In genomic region chr17:2406271-2406902, GRCh38 we compare ENCODE assay signal across 10 cellular contexts. TPM values are rescaled to one million over a fixed set of nuclear protein-coding genes. Genes with fewer than 3 reads are reported as not detected.
A peak's percentile ranks its signal among the peaks of the same experiment; 100 is the strongest.
DNase-seq lines count a peak whose midpoint lies in the region; ATAC-seq, FAIRE-seq and TF ChIP-seq lines count a peak whose summit lies in the region.
"Had no signal": no experiment of that assay in that cellular context is flagged by ENCODE, and none has a peak within 500 bp of the region (broad histone marks: within the 10 kb centered on the region; RNA-seq: fewer than 3 reads in every experiment).

No MANE protein-coding gene starts in this region.

- whole genome bisulfite sequencing in psoas muscle, 3 donors = 74 to 82% (median 75%) methylated on average over 8 of the region's 8 CpGs
- no CpG with 5 or more reads among the region's 8 CpGs for WGBS in mesendoderm (ENCODE audit: extremely low coverage, insufficient coverage, low lambda C conversion rate)

- H3K4me2 ChIP-seq in BLaER1 = peak overlapping the region; percentile 92
- no peak overlapping the region for H3K4me2 ChIP-seq in mesendoderm (ENCODE audit: low read length)

- H3K27me3 ChIP-seq in BLaER1 (no peaks in the 10 kb centered on the region), RWPE2 (ENCODE audit: insufficient read depth, poor library complexity, severe bottlenecking) (no peaks in the 10 kb centered on the region), foreskin keratinocyte (no peaks in the 10 kb centered on the region), psoas muscle (ENCODE audit: insufficient read depth in 3 of 3, low read length in 2 of 3) (no peaks in the 10 kb centered on the region), mesendoderm (ENCODE audit: insufficient read depth, low read length, poor library complexity) (no peaks in the 10 kb centered on the region)

- no peak overlapping the region for H2BK15ac ChIP-seq in mesendoderm (replicated peaks; ENCODE audit: low read depth)

- no peak overlapping the region for H3K56ac ChIP-seq in mesendoderm (ENCODE audit: low read length)

- no peaks in the 10 kb centered on the region for H3K79me1 ChIP-seq in mesendoderm (ENCODE audit: low read length)

- H3K4me1 ChIP-seq in BLaER1 (peaks cover 55% of the 10 kb centered on the region), RWPE2 (ENCODE audit: insufficient read depth, poor library complexity, severe bottlenecking) (peaks cover 36% of the 10 kb centered on the region), foreskin keratinocyte (peaks cover 31% of the 10 kb centered on the region), psoas muscle (peaks cover 49% of the 10 kb centered on the region), mesendoderm (ENCODE audit: control insufficient read depth, low read depth, low read length) (no peaks in the 10 kb centered on the region)

- FAIRE-seq in frontal cortex (lab: Jason Lieb, UNC) = no peak

- DNase-seq in RWPE2 (ENCODE audit: low spot score) (no peak), foreskin keratinocyte (peak in 1 of 2 donors; percentile 89), psoas muscle (no peak), mesendoderm (no peak), HT-29 (ENCODE audit: low spot score) (no peak), frontal cortex (ENCODE audit: low spot score in 2 of 2) (no peak)
- DNase-seq: activated naive CD4-positive, alpha-beta T cell; H7 had no signal

- H3K9ac ChIP-seq in BLaER1 = peak overlapping the region; percentile 16; the same call in 1 of the 2 replicates
- H3K9ac ChIP-seq in mesendoderm (ENCODE audit: low read length) = no peak overlapping the region

- no peak overlapping the region for H4K5ac ChIP-seq in mesendoderm (ENCODE audit: low read length)

- intact Hi-C loops in psoas muscle (cut with DNase I) = no loop called here

- H3K9me3 ChIP-seq in BLaER1 (no peaks in the 10 kb centered on the region), RWPE2 (ENCODE audit: severe bottlenecking) (no peaks in the 10 kb centered on the region), psoas muscle (no peaks in the 10 kb centered on the region)

- H3K36me3 ChIP-seq in BLaER1 = peaks cover 23% of the 10 kb centered on the region
- H3K36me3 ChIP-seq in RWPE2 (ENCODE audit: low read depth) = no peaks in the 10 kb centered on the region
- H3K36me3 ChIP-seq in psoas muscle (ENCODE audit: insufficient read depth in 1 of 2, low read depth in 1 of 2) = no peaks in the 10 kb centered on the region
- H3K36me3 ChIP-seq in mesendoderm (ENCODE audit: control insufficient read depth, insufficient read depth, low read length) = no peaks in the 10 kb centered on the region

- H3K79me2 ChIP-seq in mesendoderm (ENCODE audit: control insufficient read depth, insufficient read depth, low read length) = no peaks in the 10 kb centered on the region

- H3K18ac ChIP-seq in mesendoderm (ENCODE audit: low read length) = no peak overlapping the region

- ATAC-seq in RWPE2 (ENCODE audit: low read depth) (no peak), foreskin keratinocyte (peak; percentile 4), psoas muscle (no peak), HG03108 (IDR thresholded peaks at IDR 0.05; ENCODE audit: unreplicated experiment) (no peak)

- H4K8ac ChIP-seq in mesendoderm (ENCODE audit: low read depth, low read length) = no peak overlapping the region

- H2BK120ac ChIP-seq in mesendoderm (ENCODE audit: low read depth, low read length) = no peak overlapping the region

- no peak overlapping the region for H3K23ac ChIP-seq in mesendoderm (ENCODE audit: low read length)

- no peaks in the 10 kb centered on the region for H4K20me1 ChIP-seq in BLaER1

- TF ChIP-seq CTCF in RWPE2 (IDR thresholded peaks at IDR 0.05; ENCODE audit: poor library complexity, severe bottlenecking) (no peak), foreskin keratinocyte (conservative IDR thresholded peaks at IDR 0.05) (no peak), psoas muscle (IDR thresholded peaks at IDR 0.05) (no peak)

- H3K27ac ChIP-seq in BLaER1 = peak overlapping the region; percentile 16
- peak overlapping the region; percentile 94 for H3K27ac ChIP-seq in RWPE2 (ENCODE audit: poor library complexity, severe bottlenecking)
- peak overlapping the region; percentile 98 for H3K27ac ChIP-seq in foreskin keratinocyte
- peak overlapping the region; percentile 86 for H3K27ac ChIP-seq in psoas muscle
- H3K27ac ChIP-seq in mesendoderm (ENCODE audit: low read depth, low read length) = no peak overlapping the region

- H2BK5ac ChIP-seq in mesendoderm (ENCODE audit: low read length) = no peak overlapping the region

- H2AK5ac ChIP-seq in mesendoderm (ENCODE audit: low read length) = no peak overlapping the region

- H3K4me3 ChIP-seq in BLaER1 (no peak overlapping the region), RWPE2 (ENCODE audit: severe bottlenecking) (no peak overlapping the region), psoas muscle (peak overlapping the region; percentile 5), mesendoderm (ENCODE audit: low read length) (no peak overlapping the region)

- no peak overlapping the region for H3K4ac ChIP-seq in mesendoderm (ENCODE audit: low read depth, low read length)

RNA-seq across cellular contexts. Expression of gene MNT, which starts 5.5 kb away (rescaled TPM):
- total RNA-seq in foreskin keratinocyte (5.3 and 5.9 TPM in 2 replicates), psoas muscle (10 to 100 TPM in 1 of 4 donors, 1 to 10 TPM in 3; 6.6 to 11.7 (median 8.0) TPM), frontal cortex (7.7 TPM)
- polyA plus RNA-seq in foreskin keratinocyte (4.5 and 4.7 TPM in 2 replicates), psoas muscle (1 to 10 TPM; 2.5 to 9.2 (median 4.3) TPM)
- polyA plus RNA-seq in mesendoderm (2013, experiment 1 of 2) = 10.1 TPM
- polyA plus RNA-seq in mesendoderm (2013, experiment 2 of 2) = 10.7 TPM
- total RNA-seq in HT-29 (2014; rRNA removed; shearing (Covaris generic)) = 32.9 and 49.6 TPM in 2 replicates
